In genomic region chr7:125491137-125491536, GRCh38 we compare ENCODE assay signal across 31 cellular contexts.
DNase-seq lines count a peak whose midpoint lies in the region; ATAC-seq and TF ChIP-seq lines count a peak whose summit lies in the region.
"Had no signal": no experiment of that assay in that cellular context is flagged by ENCODE, and none has a peak within 500 bp of the region (broad histone marks: within the 10 kb centered on the region; RNA-seq: fewer than 3 reads in every experiment).

No MANE protein-coding gene starts in this region.

- H2AFZ ChIP-seq in PC-3 (ENCODE audit: low read length) = peak overlapping the region; percentile 10; the same call in 1 of the 2 replicates
- H2AFZ ChIP-seq: GM23248 had no signal

- no peaks in the 10 kb centered on the region for H4K20me1 ChIP-seq in PC-3 (ENCODE audit: low read length)
- H4K20me1 ChIP-seq: BLaER1 treated with 17β-estradiol and CSF1 and Interleukin-3, amounts not matched to agents 10 nM and 100 nM had no signal

- peaks cover 12% of the 10 kb centered on the region for H3K4me1 Mint-ChIP-seq in glutamatergic neuron (ENCODE audit: low read depth, unreplicated experiment)

- H3K4me2 ChIP-seq in PC-3 (ENCODE audit: low read length) = peak overlapping the region; percentile 62
- H3K4me2 ChIP-seq: A549; BLaER1 treated with 17β-estradiol and CSF1 and Interleukin-3, amounts not matched to agents 10 nM and 100 nM had no signal

- no peaks in the 10 kb centered on the region for H3K36me3 ChIP-seq in PC-3 (ENCODE audit: low read depth, low read length)
- H3K36me3 ChIP-seq: BLaER1 treated with 17β-estradiol and CSF1 and Interleukin-3, amounts not matched to agents 10 nM and 100 nM had no signal

- no peaks in the 10 kb centered on the region for H3F3A ChIP-seq in PC-3 (ENCODE audit: low read length, unreplicated experiment)

- intact Hi-C loops in PC-3 (cut with micrococcal nuclease) = loop anchor here (2.0 kb wide), 1 partner anchor 430 kb away; no protein-coding TSS in a partner anchor

- no TSS peak for BruUV-seq in PC-3 (replicated peaks; lab: Mats Ljungman, UMichigan)

- peak overlapping the region; percentile 69 for H3K27ac Mint-ChIP-seq in glutamatergic neuron (ENCODE audit: unreplicated experiment)
- H3K27ac Mint-ChIP-seq: CD4-positive, alpha-beta T cell; T-helper 1 cell treated with Interleukin-12 subunit alpha and Interleukin-12 subunit beta and Interleukin-4 antibody, amounts not matched to agents 30 μg/mL and 1 μg/mL, for 36 hours had no signal

- H3K4me1 ChIP-seq in PC-3 (ENCODE audit: insufficient read depth, low read length) = peaks cover 24% of the 10 kb centered on the region
- H3K4me1 ChIP-seq: A549 had no signal

- H3K4me3 ChIP-seq in PC-3 (ENCODE audit: low read length) = peak overlapping the region; percentile 31; the same call in 1 of the 2 replicates
- H3K4me3 ChIP-seq: A549; BLaER1 treated with 17β-estradiol and CSF1 and Interleukin-3, amounts not matched to agents 10 nM and 100 nM; GM23248; SK-N-MC had no signal

- no peaks in the 10 kb centered on the region for H3K9me2 ChIP-seq in PC-3 (replicated peaks; ENCODE audit: low read length)

- no peaks in the 10 kb centered on the region for H3K36me3 Mint-ChIP-seq in glutamatergic neuron (ENCODE audit: unreplicated experiment)

- H3K9ac ChIP-seq in PC-3 (ENCODE audit: low read length) = peak overlapping the region; percentile 36
- H3K9ac ChIP-seq: BLaER1 treated with 17β-estradiol and CSF1 and Interleukin-3, amounts not matched to agents 10 nM and 100 nM; GM23248 had no signal

- CTCF ChIA-PET in PC-3 (lab: Charles Lee) = interaction anchor here (0.9 kb wide), 1 partner anchor 9 kb away, joined by 4 read pairs; no protein-coding TSS in a partner anchor

- H3K27ac ChIP-seq in PC-3 (ENCODE audit: low read length) = peak overlapping the region; percentile 87
- H3K27ac ChIP-seq: A549; BLaER1 treated with 17β-estradiol and CSF1 and Interleukin-3, amounts not matched to agents 10 nM and 100 nM; GM23248; RWPE1; SK-N-MC had no signal

- POLR2A ChIA-PET in PC-3 (lab: Charles Lee; ENCODE audit: unreplicated experiment) = interaction anchor here (0.5 to 0.6 kb wide), 2 partner anchors 46 to 695 kb away, joined by 3 read pairs; no protein-coding TSS in a partner anchor

- DNase-seq in NCI-H524 treated with DMSO at 0.1 percent for 48 hours (lab: John Stamatoyannopoulos, UW) (peak; percentile 95), PC-3 (peak; percentile 57), glutamatergic neuron (no peak), KBM-7 (no peak), SHP77 (lab: John Stamatoyannopoulos, UW) (no peak), anterior cingulate cortex (lab: John Stamatoyannopoulos, UW) (no peak)
- DNase-seq: AML-193; CD4-positive, alpha-beta T cell; COR-L47; DMS53; EL; GDM1; GM23248; HCEC 1CT; IMR-90; NCI-H1048; NCI-H1417 treated with DMSO at 0.1 percent for 48 hours; NCI-H2081 treated with DMSO at 0.1 percent for 48 hours; NCI-H446 treated with DMSO at 0.1 percent for 48 hours; NCI-H748 treated with DMSO at 0.1 percent for 48 hours; SIG-M5; SW 1271; T-helper 9 cell had no signal

- H3K4me3 Mint-ChIP-seq in glutamatergic neuron (ENCODE audit: unreplicated experiment) = peak overlapping the region; percentile 3
- H3K4me3 Mint-ChIP-seq: CD4-positive, alpha-beta T cell; T-helper 1 cell treated with Interleukin-12 subunit alpha and Interleukin-12 subunit beta and Interleukin-4 antibody, amounts not matched to agents 30 μg/mL and 1 μg/mL, for 36 hours had no signal

- H3K27me3 Mint-ChIP-seq in glutamatergic neuron (ENCODE audit: unreplicated experiment) = no peaks in the 10 kb centered on the region
- H3K27me3 Mint-ChIP-seq: CD4-positive, alpha-beta T cell had no signal

- H3K9me3 Mint-ChIP-seq in glutamatergic neuron (ENCODE audit: unreplicated experiment) = no peaks in the 10 kb centered on the region

- TF ChIP-seq CTCF in PC-3 (conservative IDR thresholded peaks at IDR 0.05; ENCODE audit: low read depth, low read length) = no peak
- no peak for TF ChIP-seq CTCF in glutamatergic neuron (IDR thresholded peaks at IDR 0.05; ENCODE audit: partially characterized antibody, unreplicated experiment)

- in situ Hi-C loops in KBM-7 (cut with MboI; ENCODE audit: low pct_unique_long_range_greater_than_20kb, low sequenced_read_pairs) = no loop called here

- no peaks in the 10 kb centered on the region for H3K9me3 ChIP-seq in PC-3 (ENCODE audit: low read length)
- H3K9me3 ChIP-seq: A549; BLaER1 treated with 17β-estradiol and CSF1 and Interleukin-3, amounts not matched to agents 10 nM and 100 nM had no signal

- no peaks in the 10 kb centered on the region for H3K27me3 ChIP-seq in PC-3 (ENCODE audit: low read length)
- H3K27me3 ChIP-seq: BLaER1 treated with 17β-estradiol and CSF1 and Interleukin-3, amounts not matched to agents 10 nM and 100 nM had no signal

- H3K79me2 ChIP-seq in PC-3 (ENCODE audit: low read length) = no peaks in the 10 kb centered on the region

- peak; percentile 61 for ATAC-seq in GM18868 (IDR thresholded peaks at IDR 0.05; ENCODE audit: unreplicated experiment)
- peak; percentile 96 for ATAC-seq in PC-3
- ATAC-seq in HG02610 (IDR thresholded peaks at IDR 0.05; ENCODE audit: unreplicated experiment) = no peak
- ATAC-seq: A549, Panc1 had no signal

Comparison
In these comparisons a context has a peak if more than half of its experiments do, and no peak if none do; other contexts are left out.
1. DNase-seq: peak in NCI-H524 treated with DMSO at 0.1 percent for 48 hours (single experiment) and PC-3 (single experiment); none in glutamatergic neuron (single experiment), KBM-7 (single experiment), SHP77 (0 of 2) and anterior cingulate cortex (0 of 58).